Comparison of ENCODE assay signal across 15 cellular contexts in genomic region chr2:17620841-17621240, GRCh38.
DNase-seq lines count a peak whose midpoint lies in the region; ATAC-seq, FAIRE-seq and TF ChIP-seq lines count a peak whose summit lies in the region.
"Had no signal": no experiment of that assay in that cellular context is flagged by ENCODE, and none has a peak within 500 bp of the region (broad histone marks: within the 10 kb centered on the region; RNA-seq: fewer than 3 reads in every experiment).

No MANE protein-coding gene starts in this region.

- TF ChIP-seq POLR2A in HepG2 (IDR thresholded peaks at IDR 0.05; ENCODE audit: insufficient read depth in 1 of 2, low read depth in 2 of 2, low read length in 2 of 2) (no peak), right lobe of liver (IDR thresholded peaks at IDR 0.05) (no peak)

- H4K20me1 ChIP-seq in HepG2 (ENCODE audit: insufficient read depth, low read length) (no peaks in the 10 kb centered on the region), hepatocyte (ENCODE audit: insufficient read depth, poor library complexity, severe bottlenecking) (no peaks in the 10 kb centered on the region)

- POLR2A ChIA-PET in HepG2 (lab: Yijun Ruan, JAX): no interaction called here

- no peak for TF ChIP-seq RAD21 in HepG2 (CRISPR knock-in tag; IDR thresholded peaks at IDR 0.05)

- TF ChIP-seq CTCF in HepG2 (CRISPR knock-in tag; IDR thresholded peaks at IDR 0.05): no peak
- TF ChIP-seq CTCF in right lobe of liver (IDR thresholded peaks at IDR 0.05): no peak
- TF ChIP-seq CTCF in fibroblast of mammary gland (conservative IDR thresholded peaks at IDR 0.05; ENCODE audit: control insufficient read depth, insufficient read depth, low read depth, low read length): no peak
- no peak for TF ChIP-seq CTCF in hepatocyte (IDR thresholded peaks at IDR 0.05; ENCODE audit: poor library complexity)

- H3K27me3 ChIP-seq in HepG2 (ENCODE audit: control insufficient read depth in 1 of 2, insufficient read depth in 2 of 2, low read length in 2 of 2): no peaks in the 10 kb centered on the region
- no peaks in the 10 kb centered on the region for H3K27me3 ChIP-seq in right lobe of liver
- no peaks in the 10 kb centered on the region for H3K27me3 ChIP-seq in adipocyte (replicated peaks; ENCODE audit: control insufficient read depth, insufficient read depth, low read length)
- no peaks in the 10 kb centered on the region for H3K27me3 ChIP-seq in hepatocyte

- no peak overlapping the region for H3K4me3 ChIP-seq in HepG2 (replicated peaks in 1 of 3; ENCODE audit: insufficient read depth in 1 of 3, low read depth in 2 of 3, low read length in 3 of 3)
- no peak overlapping the region for H3K4me3 ChIP-seq in right lobe of liver
- no peak overlapping the region for H3K4me3 ChIP-seq in adipocyte (ENCODE audit: low read length)
- no peak overlapping the region for H3K4me3 ChIP-seq in fibroblast of mammary gland (ENCODE audit: control insufficient read depth, low read depth, low read length)
- no peak overlapping the region for H3K4me3 ChIP-seq in hepatocyte

- H2AFZ ChIP-seq in HepG2 (ENCODE audit: low read length) (no peak overlapping the region), hepatocyte (no peak overlapping the region)
- H2AFZ ChIP-seq: parathyroid adenoma had no signal

- H3K27ac ChIP-seq in HepG2 (ENCODE audit: extremely low read length, insufficient read depth, low read length): no peak overlapping the region
- H3K27ac ChIP-seq in right lobe of liver: no peak overlapping the region
- no peak overlapping the region for H3K27ac ChIP-seq in hepatocyte
- H3K27ac ChIP-seq: parathyroid adenoma had no signal

- no peak for FAIRE-seq in HepG2 (lab: Jason Lieb, UNC)

- no peak for TF ChIP-seq EP300 in HepG2 (IDR thresholded peaks at IDR 0.05; ENCODE audit: low read depth in 2 of 2, low read length in 2 of 2)
- no peak for TF ChIP-seq EP300 in HepG2 (CRISPR knock-in tag; IDR thresholded peaks at IDR 0.05; ENCODE audit: borderline replicate concordance)

- DNase-seq in HepG2 (ENCODE audit: low spot score) (no peak), right lobe of liver (no peak), adipocyte (ENCODE audit: low read depth) (peak; percentile 35), fibroblast of mammary gland (ENCODE audit: low read depth) (peak; percentile 65), DMS79 treated with DMSO at 0.1 percent for 48 hours (lab: John Stamatoyannopoulos, UW) (no peak), hepatocyte (ENCODE audit: low spot score) (no peak), mesenteric fat pad (ENCODE audit: low spot score) (no peak), cardiac septum (ENCODE audit: low spot score) (no peak)
- DNase-seq: ACHN; activated CD8-positive, alpha-beta memory T cell treated with anti-CD3 and anti-CD28 coated beads, Interleukin-2, amount 50 U/mL, for 4 hours; activated naive CD4-positive, alpha-beta T cell treated with anti-CD3 and anti-CD28 coated beads, Interleukin-2, amount 50 U/mL, for 16 hours; hippocampal formation; MM.1S; RPMI8226 had no signal

- CTCF ChIA-PET in HepG2 (lab: Yijun Ruan, JAX; ENCODE audit: low intra/inter-chr PET ratio, low total read pairs): no interaction called here

- BruUV-seq in HepG2 (replicated peaks; lab: Mats Ljungman, UMichigan): no TSS peak

- no peaks in the 10 kb centered on the region for H3K9me3 ChIP-seq in HepG2 (ENCODE audit: low read length)
- H3K9me3 ChIP-seq in right lobe of liver: no peaks in the 10 kb centered on the region
- no peaks in the 10 kb centered on the region for H3K9me3 ChIP-seq in adipocyte (ENCODE audit: control insufficient read depth, low read length)
- no peaks in the 10 kb centered on the region for H3K9me3 ChIP-seq in hepatocyte (ENCODE audit: low read depth)

- in situ Hi-C loops in HepG2 (cut with HindIII; ENCODE audit: extremely low pct_ligation_motif_present, low pct_unique_long_range_greater_than_20kb): no loop called here

- H3K79me2 ChIP-seq in HepG2 (ENCODE audit: insufficient read depth, low read length) (no peaks in the 10 kb centered on the region), hepatocyte (no peaks in the 10 kb centered on the region)
- H3K79me2 ChIP-seq: parathyroid adenoma had no signal

- H3K9me2 ChIP-seq in hepatocyte (replicated peaks; ENCODE audit: insufficient read depth): no peaks in the 10 kb centered on the region

- H3K4me1 ChIP-seq in HepG2 (ENCODE audit: insufficient read depth, low read length): no peaks in the 10 kb centered on the region
- H3K4me1 ChIP-seq in right lobe of liver: no peaks in the 10 kb centered on the region
- H3K4me1 ChIP-seq in adipocyte (ENCODE audit: control insufficient read depth, insufficient read depth, low read length): peaks cover 20% of the 10 kb centered on the region
- H3K4me1 ChIP-seq in hepatocyte (ENCODE audit: insufficient read depth): no peaks in the 10 kb centered on the region
- H3K4me1 ChIP-seq: parathyroid adenoma had no signal

- no peak overlapping the region for H3K4me2 ChIP-seq in HepG2 (ENCODE audit: low read depth, low read length)
- H3K4me2 ChIP-seq in hepatocyte: no peak overlapping the region

- no peak for ATAC-seq in HepG2
- ATAC-seq in right lobe of liver: no peak

- H3K9ac ChIP-seq in HepG2 (ENCODE audit: insufficient read depth, low read depth, low read length) (no peak overlapping the region), adipocyte (ENCODE audit: low read length) (no peak overlapping the region)
- H3K9ac ChIP-seq: parathyroid adenoma had no signal

- intact Hi-C loops in HepG2 (cut with micrococcal nuclease; ENCODE audit: unreplicated experiment): no loop called here
- intact Hi-C loops in right lobe of liver (cut with DNase I): no loop called here
- intact Hi-C loops in cardiac septum (cut with DNase I): loop anchor here (1.0 to 5.0 kb wide), 2 partner anchors 11 to 84 kb away; no protein-coding TSS in a partner anchor

- peaks cover 18 to 27% of the 10 kb centered on the region in 2 experiments; a peak in 4 of 5 replicates for H3K36me3 ChIP-seq in HepG2 (replicated peaks in 1 of 2; ENCODE audit: control insufficient read depth in 1 of 2, insufficient read depth in 2 of 2, low read length in 2 of 2)
- no peaks in the 10 kb centered on the region for H3K36me3 ChIP-seq in right lobe of liver
- no peaks in the 10 kb centered on the region for H3K36me3 ChIP-seq in adipocyte (ENCODE audit: control insufficient read depth, insufficient read depth, low read length, severe bottlenecking)
- no peaks in the 10 kb centered on the region for H3K36me3 ChIP-seq in hepatocyte (replicated peaks; ENCODE audit: insufficient read depth, low read depth)

TF ChIP-seq in HepG2, 621 proteins besides CTCF, POLR2A, EP300 and RAD21:
- TF ChIP-seq, protein P1, sequence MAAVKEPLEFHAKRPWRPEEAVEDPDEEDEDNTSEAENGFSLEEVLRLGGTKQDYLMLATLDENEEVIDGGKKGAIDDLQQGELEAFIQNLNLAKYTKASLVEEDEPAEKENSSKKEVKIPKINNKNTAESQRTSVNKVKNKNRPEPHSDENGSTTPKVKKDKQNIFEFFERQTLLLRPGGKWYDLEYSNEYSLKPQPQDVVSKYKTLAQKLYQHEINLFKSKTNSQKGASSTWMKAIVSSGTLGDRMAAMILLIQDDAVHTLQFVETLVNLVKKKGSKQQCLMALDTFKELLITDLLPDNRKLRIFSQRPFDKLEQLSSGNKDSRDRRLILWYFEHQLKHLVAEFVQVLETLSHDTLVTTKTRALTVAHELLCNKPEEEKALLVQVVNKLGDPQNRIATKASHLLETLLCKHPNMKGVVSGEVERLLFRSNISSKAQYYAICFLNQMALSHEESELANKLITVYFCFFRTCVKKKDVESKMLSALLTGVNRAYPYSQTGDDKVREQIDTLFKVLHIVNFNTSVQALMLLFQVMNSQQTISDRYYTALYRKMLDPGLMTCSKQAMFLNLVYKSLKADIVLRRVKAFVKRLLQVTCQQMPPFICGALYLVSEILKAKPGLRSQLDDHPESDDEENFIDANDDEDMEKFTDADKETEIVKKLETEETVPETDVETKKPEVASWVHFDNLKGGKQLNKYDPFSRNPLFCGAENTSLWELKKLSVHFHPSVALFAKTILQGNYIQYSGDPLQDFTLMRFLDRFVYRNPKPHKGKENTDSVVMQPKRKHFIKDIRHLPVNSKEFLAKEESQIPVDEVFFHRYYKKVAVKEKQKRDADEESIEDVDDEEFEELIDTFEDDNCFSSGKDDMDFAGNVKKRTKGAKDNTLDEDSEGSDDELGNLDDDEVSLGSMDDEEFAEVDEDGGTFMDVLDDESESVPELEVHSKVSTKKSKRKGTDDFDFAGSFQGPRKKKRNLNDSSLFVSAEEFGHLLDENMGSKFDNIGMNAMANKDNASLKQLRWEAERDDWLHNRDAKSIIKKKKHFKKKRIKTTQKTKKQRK (IDR thresholded peaks at IDR 0.05; ENCODE audit: low read length): no peak
- TF ChIP-seq SRSF9 (IDR thresholded peaks at IDR 0.05; ENCODE audit: borderline replicate concordance, insufficient read depth, low read depth, low read length, poor library complexity, severe bottlenecking): peak; percentile 47

Comparison
In these comparisons a context has a peak if more than half of its experiments do, and no peak if none do; other contexts are left out.
1. DNase-seq: peak in adipocyte (single experiment) and fibroblast of mammary gland (single experiment); none in HepG2 (single experiment), right lobe of liver (0 of 3), DMS79 treated with DMSO at 0.1 percent for 48 hours (single experiment), hepatocyte (single experiment), mesenteric fat pad (single experiment) and cardiac septum (single experiment).